Comparison of ENCODE assay signal across 1 cellular context in the genomic region with DNA sequence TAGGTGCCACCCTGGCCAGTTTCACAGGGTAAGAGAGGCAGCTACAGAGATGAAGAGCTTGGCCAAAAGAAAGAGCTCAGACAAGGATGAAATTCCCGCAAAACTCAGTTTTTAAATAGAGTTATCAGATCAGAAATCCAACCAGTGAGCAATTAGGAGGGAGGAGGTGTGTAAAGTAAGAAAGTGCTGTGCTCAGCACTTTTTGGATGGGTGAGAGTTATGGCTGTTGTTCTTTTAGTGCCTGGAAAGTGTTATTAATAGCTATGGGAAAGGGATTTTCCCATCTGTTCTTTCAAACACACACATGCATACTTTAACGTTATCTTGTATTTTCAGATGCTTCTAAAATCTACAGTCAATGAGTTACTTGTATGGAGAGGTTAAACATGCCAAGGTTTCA.
TF ChIP-seq lines count a peak whose summit lies in the region.

No MANE protein-coding gene starts in this region.

TF ChIP-seq in endothelial cell of umbilical vein, 7 proteins besides CTCF, POLR2A, EP300 and RAD21 (continued from another document):
- TF ChIP-seq MYC (IDR thresholded peaks at IDR 0.05; ENCODE audit: low read depth, low read length) (no peak), POLR2AphosphoS5 (IDR thresholded peaks at IDR 0.05; ENCODE audit: insufficient read depth, low read depth, low read length) (no peak), JUN (IDR thresholded peaks at IDR 0.05; ENCODE audit: borderline replicate concordance, insufficient read depth, insufficient read length, low read depth) (no peak), EZH2 (IDR thresholded peaks at IDR 0.05; ENCODE audit: borderline replicate concordance, low read depth, low read length, severe bottlenecking) (no peak)
